ENCODE assay signal across 8 cellular contexts in genomic region chr11:104968856-104969776, GRCh38. TPM values are rescaled to one million over a fixed set of nuclear protein-coding genes. Genes with fewer than 3 reads are reported as not detected.
A peak's percentile ranks its signal among the peaks of the same experiment; 100 is the strongest.
DNase-seq lines count a peak whose midpoint lies in the region; ATAC-seq, FAIRE-seq and TF ChIP-seq lines count a peak whose summit lies in the region.

No MANE protein-coding gene starts in this region.

- no peaks in the 10 kb centered on the region for H3K27me3 Mint-ChIP-seq in activated naive CD8-positive, alpha-beta T cell treated with anti-CD3 and anti-CD28 coated beads, Interleukin-2, amount 50 U/mL, for 24 hours
- no peaks in the 10 kb centered on the region for H3K27me3 Mint-ChIP-seq in stimulated activated memory B cell treated with anti-CD40 and anti-IgM and Interleukin-4, amounts not matched to agents 10 μg/mL and 1 μg/mL and 100 μg/mL, for 72 hours

- no peaks in the 10 kb centered on the region for H3K27me3 ChIP-seq in iPS DF 6.9 (ENCODE audit: control insufficient read depth, insufficient read depth, low read length)

- DNase-seq in GM12892 (ENCODE audit: insufficient read length) (no peak), LNCaP clone FGC (ENCODE audit: low read depth) (no peak), iPS DF 6.9 (ENCODE audit: low read depth, low spot score) (peak; percentile 18), NOMO-1 treated with dmso at 0.1 percent for 144 hours (lab: John Stamatoyannopoulos, UW; ENCODE audit: unreplicated experiment) (no peak), HPDE6-E6E7 (ENCODE audit: extremely low spot score) (no peak)
- peak; percentile 10 for DNase-seq in activated naive CD8-positive, alpha-beta T cell treated with anti-CD3 and anti-CD28 coated beads, Interleukin-2, amount 50 U/mL, for 24 hours
- DNase-seq in activated effector memory CD4-positive, alpha-beta T cell treated with Interleukin-2 at 50 U/mL for 16 hours, result no peak

- peaks cover 16% of the 10 kb centered on the region for H3K36me3 Mint-ChIP-seq in activated naive CD8-positive, alpha-beta T cell treated with anti-CD3 and anti-CD28 coated beads, Interleukin-2, amount 50 U/mL, for 24 hours (ENCODE audit: low read depth)
- peaks cover 17% of the 10 kb centered on the region for H3K36me3 Mint-ChIP-seq in stimulated activated memory B cell treated with anti-CD40 and anti-IgM and Interleukin-4, amounts not matched to agents 10 μg/mL and 1 μg/mL and 100 μg/mL, for 72 hours

- H3K4me3 ChIP-seq in LNCaP clone FGC (ENCODE audit: low read depth, low read length), result peak overlapping the region; percentile 61
- H3K4me3 ChIP-seq in iPS DF 6.9 (ENCODE audit: low read length), result no peak overlapping the region

- no CpG with 5 or more reads among the region's 16 CpGs for WGBS in iPS DF 6.9 (ENCODE audit: insufficient coverage, insufficient read length)

- no peaks in the 10 kb centered on the region; the same call in 1 of the 2 replicates for H3K9me3 ChIP-seq in iPS DF 6.9 (ENCODE audit: control insufficient read depth, insufficient read depth, low read length)

- no peak for ATAC-seq in activated naive CD8-positive, alpha-beta T cell treated with anti-CD3 and anti-CD28 coated beads, Interleukin-2, amount 50 U/mL, for 24 hours
- ATAC-seq in stimulated activated memory B cell treated with anti-CD40 and anti-IgM and Interleukin-4, amounts not matched to agents 10 μg/mL and 1 μg/mL and 100 μg/mL, for 72 hours, result no peak

- TF ChIP-seq CTCF in LNCaP clone FGC (IDR thresholded peaks at IDR 0.05; ENCODE audit: control insufficient read depth, extremely low read depth, insufficient read depth), result no peak

- no peak overlapping the region for H3K27ac ChIP-seq in iPS DF 6.9 (ENCODE audit: low read length)

- peak overlapping the region; percentile 96 for H3K27ac Mint-ChIP-seq in activated naive CD8-positive, alpha-beta T cell treated with anti-CD3 and anti-CD28 coated beads, Interleukin-2, amount 50 U/mL, for 24 hours
- peak overlapping the region; percentile 93 for H3K27ac Mint-ChIP-seq in stimulated activated memory B cell treated with anti-CD40 and anti-IgM and Interleukin-4, amounts not matched to agents 10 μg/mL and 1 μg/mL and 100 μg/mL, for 72 hours

- no peaks in the 10 kb centered on the region for H3K36me3 ChIP-seq in iPS DF 6.9 (ENCODE audit: control insufficient read depth, insufficient read depth, low read length)

- TF ChIP-seq POLR2A in GM12892 (IDR thresholded peaks at IDR 0.05; ENCODE audit: low read depth, low read length), result no peak

- H3K9me3 Mint-ChIP-seq in activated naive CD8-positive, alpha-beta T cell treated with anti-CD3 and anti-CD28 coated beads, Interleukin-2, amount 50 U/mL, for 24 hours, result peaks cover 14% of the 10 kb centered on the region
- peaks cover 8% of the 10 kb centered on the region for H3K9me3 Mint-ChIP-seq in stimulated activated memory B cell treated with anti-CD40 and anti-IgM and Interleukin-4, amounts not matched to agents 10 μg/mL and 1 μg/mL and 100 μg/mL, for 72 hours

- H3K4me1 ChIP-seq in iPS DF 6.9 (ENCODE audit: control insufficient read depth, insufficient read depth, low read length), result peaks cover 3% of the 10 kb centered on the region

- peaks cover 36% of the 10 kb centered on the region for H3K4me1 Mint-ChIP-seq in activated naive CD8-positive, alpha-beta T cell treated with anti-CD3 and anti-CD28 coated beads, Interleukin-2, amount 50 U/mL, for 24 hours
- H3K4me1 Mint-ChIP-seq in stimulated activated memory B cell treated with anti-CD40 and anti-IgM and Interleukin-4, amounts not matched to agents 10 μg/mL and 1 μg/mL and 100 μg/mL, for 72 hours, result peaks cover 37% of the 10 kb centered on the region

- peak; percentile 42 for FAIRE-seq in GM12892 (lab: Jason Lieb, UNC)

- H3K4me3 Mint-ChIP-seq in activated naive CD8-positive, alpha-beta T cell treated with anti-CD3 and anti-CD28 coated beads, Interleukin-2, amount 50 U/mL, for 24 hours, result peak overlapping the region; percentile 94
- H3K4me3 Mint-ChIP-seq in stimulated activated memory B cell treated with anti-CD40 and anti-IgM and Interleukin-4, amounts not matched to agents 10 μg/mL and 1 μg/mL and 100 μg/mL, for 72 hours, result peak overlapping the region; percentile 91

RNA-seq across cellular contexts. Expression of gene CASP4, which starts 0.7 kb away (rescaled TPM):
- polyA plus RNA-seq in GM12892 (2012; ENCODE audit: missing spikeins), result 67.9 TPM

RNA-seq across cellular contexts. Expression of gene CASP5, which starts 53.9 kb away (rescaled TPM):
- not detected for polyA plus RNA-seq in GM12892 (2012; ENCODE audit: missing spikeins)

Comparison
In these comparisons a context has a peak if more than half of its experiments do, and no peak if none do; other contexts are left out.
1. DNase-seq: peak in activated naive CD8-positive, alpha-beta T cell treated with anti-CD3 and anti-CD28 coated beads, Interleukin-2, amount 50 U/mL, for 24 hours (single experiment) and iPS DF 6.9 (single experiment); none in GM12892 (single experiment), LNCaP clone FGC (single experiment), activated effector memory CD4-positive, alpha-beta T cell treated with Interleukin-2 at 50 U/mL for 16 hours (single experiment), NOMO-1 treated with dmso at 0.1 percent for 144 hours (single experiment) and HPDE6-E6E7 (single experiment).